20 cellular contexts compared by ENCODE assay signal in genomic region chr16:49558451-49558850, GRCh38.
A peak's percentile ranks its signal among the peaks of the same experiment; 100 is the strongest.
DNase-seq lines count a peak whose midpoint lies in the region; ATAC-seq and TF ChIP-seq lines count a peak whose summit lies in the region.
"Had no signal": no experiment of that assay in that cellular context is flagged by ENCODE, and none has a peak within 500 bp of the region (broad histone marks: within the 10 kb centered on the region; RNA-seq: fewer than 3 reads in every experiment).

No MANE protein-coding gene starts in this region.

- peak overlapping the region; percentile 32 for H3K18ac ChIP-seq in neuronal stem cell (ENCODE audit: low read length)

- no peak overlapping the region for H3K9ac ChIP-seq in neuronal stem cell (ENCODE audit: low read depth, low read length, poor library complexity)

- H3K27ac ChIP-seq in neuronal stem cell (replicated peaks; ENCODE audit: low read length) (no peak overlapping the region), dorsolateral prefrontal cortex (no peak overlapping the region)
- H3K27ac ChIP-seq: BLaER1 treated with 17β-estradiol and CSF1 and Interleukin-3, amounts not matched to agents 10 nM and 100 nM had no signal

- no peak overlapping the region for H2BK15ac ChIP-seq in neuronal stem cell (ENCODE audit: low read length)

- H3K4me1 Mint-ChIP-seq in brain (peaks cover 22% of the 10 kb centered on the region), endothelial cell (ENCODE audit: unreplicated experiment) (peaks cover 21% of the 10 kb centered on the region), nephron progenitor cell (no peaks in the 10 kb centered on the region)
- H3K4me1 Mint-ChIP-seq: CD14-positive monocyte; CD8-positive, alpha-beta memory T cell had no signal

- H3K36me3 ChIP-seq in neuronal stem cell (replicated peaks in 1 of 2; ENCODE audit: control insufficient read depth in 2 of 2, insufficient read depth in 2 of 2, low read length in 2 of 2) = peaks cover 0 to 21% of the 10 kb centered on the region in 2 donors
- H3K36me3 ChIP-seq: BE2C, HAP-1 had no signal

- H2AK5ac ChIP-seq in neuronal stem cell (ENCODE audit: low read depth, low read length) = peak overlapping the region; percentile 37

- no peaks in the 10 kb centered on the region for H3K36me3 Mint-ChIP-seq in brain
- no peaks in the 10 kb centered on the region for H3K36me3 Mint-ChIP-seq in endothelial cell (ENCODE audit: low read depth, unreplicated experiment)
- H3K36me3 Mint-ChIP-seq in nephron progenitor cell (ENCODE audit: low read depth) = peaks cover 12% of the 10 kb centered on the region
- H3K36me3 Mint-ChIP-seq: CD14-positive monocyte; CD8-positive, alpha-beta memory T cell had no signal

- no peak overlapping the region for H2BK5ac ChIP-seq in neuronal stem cell (ENCODE audit: low read length)

- H3K4me2 ChIP-seq in neuronal stem cell (ENCODE audit: insufficient read depth, low read length, poor library complexity, severe bottlenecking) = no peak overlapping the region

- ATAC-seq in HG03460 (IDR thresholded peaks at IDR 0.05; ENCODE audit: unreplicated experiment) (no peak), GM21367 (IDR thresholded peaks at IDR 0.05; ENCODE audit: unreplicated experiment) (no peak)
- ATAC-seq: GM12878 had no signal

- H3K27me3 ChIP-seq in neuronal stem cell (ENCODE audit: control insufficient read depth in 3 of 3, insufficient read depth in 3 of 3, low read depth in 1 of 3, low read length in 3 of 3) (no peaks in the 10 kb centered on the region), dorsolateral prefrontal cortex (peaks cover 0 to 7% (median 0%) of the 10 kb centered on the region in 45 donors)
- H3K27me3 ChIP-seq: BE2C; BLaER1 treated with 17β-estradiol and CSF1 and Interleukin-3, amounts not matched to agents 10 nM and 100 nM had no signal

- H3K27me3 Mint-ChIP-seq in brain (peaks cover 12% of the 10 kb centered on the region), endothelial cell (ENCODE audit: unreplicated experiment) (no peaks in the 10 kb centered on the region), nephron progenitor cell (ENCODE audit: low read depth, poor library complexity) (peaks cover 6% of the 10 kb centered on the region)
- H3K27me3 Mint-ChIP-seq: CD4-positive, alpha-beta T cell had no signal

- no peak overlapping the region for H3K4ac ChIP-seq in neuronal stem cell (ENCODE audit: low read length)

- no CpG with 5 or more reads among the region's 2 CpGs for WGBS in neuronal stem cell (ENCODE audit: extremely low coverage in 2 of 2, insufficient read length in 2 of 2, insufficient replicate concordance in 1 of 2), 2 donors

- H3K4me3 Mint-ChIP-seq in brain = no peak overlapping the region
- no peak overlapping the region for H3K4me3 Mint-ChIP-seq in endothelial cell (ENCODE audit: unreplicated experiment)
- peak overlapping the region; percentile 18 for H3K4me3 Mint-ChIP-seq in nephron progenitor cell
- H3K4me3 Mint-ChIP-seq: CD14-positive monocyte; CD4-positive, alpha-beta T cell; CD8-positive, alpha-beta memory T cell; GM23338 had no signal

- no peak overlapping the region for H3K14ac ChIP-seq in neuronal stem cell (ENCODE audit: low read length)

- intact Hi-C loops in dorsolateral prefrontal cortex (cut with DNase I) = no loop called here

- peaks cover 18 to 21% of the 10 kb centered on the region in 2 donors for H3K4me1 ChIP-seq in neuronal stem cell (ENCODE audit: control insufficient read depth in 2 of 2, insufficient read depth in 1 of 2, low read depth in 1 of 2, low read length in 2 of 2)

- no peak overlapping the region for H4K8ac ChIP-seq in neuronal stem cell (ENCODE audit: low read depth, low read length)

- no peak overlapping the region for H3K23ac ChIP-seq in neuronal stem cell (ENCODE audit: low read depth, low read length, poor library complexity)

- H4K91ac ChIP-seq in neuronal stem cell (ENCODE audit: low read depth, low read length, poor library complexity) = no peak overlapping the region

- H3K9me3 Mint-ChIP-seq in brain = peaks cover 0 to 2% (median 0%) of the 10 kb centered on the region in 5 experiments
- H3K9me3 Mint-ChIP-seq in endothelial cell (ENCODE audit: unreplicated experiment) = no peaks in the 10 kb centered on the region
- H3K9me3 Mint-ChIP-seq in nephron progenitor cell = no peaks in the 10 kb centered on the region
- H3K9me3 Mint-ChIP-seq: CD14-positive monocyte; CD4-positive, alpha-beta T cell; CD8-positive, alpha-beta memory T cell; GM23338 had no signal

- TF ChIP-seq CTCF in brain (conservative IDR thresholded peaks at IDR 0.05) (no peak), endothelial cell (IDR thresholded peaks at IDR 0.05; ENCODE audit: unreplicated experiment) (no peak), nephron progenitor cell (IDR thresholded peaks at IDR 0.05) (no peak), dorsolateral prefrontal cortex (IDR thresholded peaks at IDR 0.05 in 54 of 56, conservative IDR thresholded peaks at IDR 0.05 in 2 of 56; ENCODE audit: low read depth in 1 of 56, partially characterized antibody in 56 of 56) (no peak)

- H3K4me3 ChIP-seq in neuronal stem cell (ENCODE audit: low read length in 2 of 2) (no peak overlapping the region), dorsolateral prefrontal cortex (no peak overlapping the region)
- H3K4me3 ChIP-seq: BLaER1 treated with 17β-estradiol and CSF1 and Interleukin-3, amounts not matched to agents 10 nM and 100 nM; GM12878; HAP-1 had no signal

- H3K9me3 ChIP-seq in neuronal stem cell (replicated peaks in 1 of 2; ENCODE audit: control insufficient read depth in 2 of 2, insufficient read depth in 1 of 2, low read depth in 1 of 2, low read length in 2 of 2) = no peaks in the 10 kb centered on the region
- H3K9me3 ChIP-seq: BE2C; BLaER1 treated with 17β-estradiol and CSF1 and Interleukin-3, amounts not matched to agents 10 nM and 100 nM; HAP-1 had no signal

- no peak overlapping the region for H2AFZ ChIP-seq in neuronal stem cell (ENCODE audit: low read length)
- H2AFZ ChIP-seq: GM23338 had no signal

- peaks cover 3% of the 10 kb centered on the region for H3K79me1 ChIP-seq in neuronal stem cell (ENCODE audit: low read depth, low read length)

- peak overlapping the region in 3 of 5 experiments; percentile 34 to 82 (median 71) for H3K27ac Mint-ChIP-seq in brain
- H3K27ac Mint-ChIP-seq in endothelial cell (ENCODE audit: unreplicated experiment) = peak overlapping the region; percentile 21
- no peak overlapping the region for H3K27ac Mint-ChIP-seq in nephron progenitor cell
- H3K27ac Mint-ChIP-seq: CD14-positive monocyte; CD4-positive, alpha-beta T cell; GM23338 had no signal

- DNase-seq in endothelial cell (ENCODE audit: low spot score) (no peak), nephron progenitor cell (no peak), neuronal stem cell (ENCODE audit: low spot score) (no peak), NCI-H146 treated with DMSO at 0.1 percent for 48 hours (lab: John Stamatoyannopoulos, UW; ENCODE audit: unreplicated experiment) (no peak), dorsolateral prefrontal cortex (no peak)
- DNase-seq: AML-193; BE2C; CD4-positive, alpha-beta T cell; CD8-positive, alpha-beta memory T cell; DMS79; EL; GDM1 had no signal

- H2BK12ac ChIP-seq in neuronal stem cell (ENCODE audit: low read length) = no peak overlapping the region

- no peak overlapping the region for H2BK120ac ChIP-seq in neuronal stem cell (ENCODE audit: low read depth, low read length)
